8 cellular contexts compared by ENCODE assay signal in genomic region chr1:169312084-169312954, GRCh38. TPM values are rescaled to one million over a fixed set of nuclear protein-coding genes. Genes with fewer than 3 reads are reported as not detected.
DNase-seq lines count a peak whose midpoint lies in the region; ATAC-seq and TF ChIP-seq lines count a peak whose summit lies in the region.

No MANE protein-coding gene starts in this region.

- H3K4me1 Mint-ChIP-seq in activated CD4-positive, alpha-beta T cell treated with anti-CD3 and anti-CD28 coated beads, Interleukin-2, amount 10 ng/mL, durations not matched to agents 24 days and 14 days = peaks cover 20% of the 10 kb centered on the region
- peaks cover 9% of the 10 kb centered on the region for H3K4me1 Mint-ChIP-seq in Caco-2 (ENCODE audit: low read depth, unreplicated experiment)

- H3K9me3 Mint-ChIP-seq in activated CD4-positive, alpha-beta T cell treated with anti-CD3 and anti-CD28 coated beads, Interleukin-2, amount 10 ng/mL, durations not matched to agents 24 days and 14 days = peaks cover 1% of the 10 kb centered on the region
- H3K9me3 Mint-ChIP-seq in Caco-2 (ENCODE audit: unreplicated experiment) = no peaks in the 10 kb centered on the region

- H3K4me3 ChIP-seq in GM12865 (ENCODE audit: low read depth, low read length) (no peak overlapping the region), fibroblast of the aortic adventitia (ENCODE audit: low read depth, low read length) (no peak overlapping the region), Caco-2 (ENCODE audit: low read depth, low read length) (no peak overlapping the region), ascending aorta (no peak overlapping the region)

- POLR2A ChIA-PET in Caco-2 (lab: Charles Lee) = no interaction called here

- no peak overlapping the region for H3K4me3 Mint-ChIP-seq in activated CD4-positive, alpha-beta T cell treated with anti-CD3 and anti-CD28 coated beads, Interleukin-2, amount 10 ng/mL, durations not matched to agents 24 days and 14 days
- H3K4me3 Mint-ChIP-seq in Caco-2 (ENCODE audit: unreplicated experiment) = no peak overlapping the region

- H3K27me3 ChIP-seq in Caco-2 (replicated peaks; ENCODE audit: control insufficient read depth, insufficient read depth, low read length) (no peaks in the 10 kb centered on the region), ascending aorta (no peaks in the 10 kb centered on the region)

- peaks cover 13% of the 10 kb centered on the region for H3K4me1 ChIP-seq in Caco-2
- no peaks in the 10 kb centered on the region for H3K4me1 ChIP-seq in ascending aorta

- H3K27ac Mint-ChIP-seq in activated CD4-positive, alpha-beta T cell treated with anti-CD3 and anti-CD28 coated beads, Interleukin-2, amount 10 ng/mL, durations not matched to agents 24 days and 14 days = peak overlapping the region; percentile 55
- no peak overlapping the region for H3K27ac Mint-ChIP-seq in Caco-2 (ENCODE audit: unreplicated experiment)

- BruUV-seq in Caco-2 (replicated peaks; lab: Mats Ljungman, UMichigan) = no TSS peak

- H3K27ac ChIP-seq in ascending aorta = no peak overlapping the region

- no peaks in the 10 kb centered on the region for H3K36me3 ChIP-seq in Caco-2 (ENCODE audit: control insufficient read depth, insufficient read depth, low read length)
- H3K36me3 ChIP-seq in ascending aorta = peaks cover 0 to 3% of the 10 kb centered on the region in 2 donors

- peaks cover 8% of the 10 kb centered on the region for H3K36me3 Mint-ChIP-seq in activated CD4-positive, alpha-beta T cell treated with anti-CD3 and anti-CD28 coated beads, Interleukin-2, amount 10 ng/mL, durations not matched to agents 24 days and 14 days (ENCODE audit: low read depth)
- H3K36me3 Mint-ChIP-seq in Caco-2 (ENCODE audit: insufficient read depth, unreplicated experiment) = no peaks in the 10 kb centered on the region

- ATAC-seq in GM18870 (IDR thresholded peaks at IDR 0.05; ENCODE audit: unreplicated experiment) = no peak

- no peaks in the 10 kb centered on the region for H3K27me3 Mint-ChIP-seq in activated CD4-positive, alpha-beta T cell treated with anti-CD3 and anti-CD28 coated beads, Interleukin-2, amount 10 ng/mL, durations not matched to agents 24 days and 14 days
- H3K27me3 Mint-ChIP-seq in Caco-2 (ENCODE audit: insufficient read depth, unreplicated experiment) = no peaks in the 10 kb centered on the region

- intact Hi-C loops in activated CD4-positive, alpha-beta T cell treated with anti-CD3 and anti-CD28 coated beads, Interleukin-2, amount 10 ng/mL, durations not matched to agents 24 days and 14 days (cut with micrococcal nuclease) = loop anchor here (1.0 kb wide), 1 partner anchor 15 kb away; no protein-coding TSS in a partner anchor
- intact Hi-C loops in Caco-2 (cut with micrococcal nuclease; ENCODE audit: unreplicated experiment) = no loop called here
- intact Hi-C loops in ascending aorta (cut with DNase I) = no loop called here

- TF ChIP-seq CTCF in GM12865 (IDR thresholded peaks at IDR 0.05; ENCODE audit: insufficient read depth, low read depth, low read length, missing control alignments) (no peak), fibroblast of the aortic adventitia (IDR thresholded peaks at IDR 0.05; ENCODE audit: insufficient read depth, low read length) (no peak), Caco-2 (IDR thresholded peaks at IDR 0.05; ENCODE audit: insufficient read depth in 1 of 2, low read depth in 1 of 2, low read length in 1 of 2, severe bottlenecking in 1 of 2, unreplicated experiment in 1 of 2) (no peak), ascending aorta (IDR thresholded peaks at IDR 0.05) (no peak)

- DNase-seq in GM12865 (ENCODE audit: low read depth) (peak; percentile 35), KG1 (lab: John Stamatoyannopoulos, UW) (peak; percentile 54), fibroblast of the aortic adventitia (ENCODE audit: low read depth) (peak; percentile 90), stromal cell of bone marrow (ENCODE audit: low read depth) (peak; percentile 95), Caco-2 (no peak), ascending aorta (ENCODE audit: low spot score in 2 of 2) (no peak)
- DNase-seq in activated CD4-positive, alpha-beta T cell treated with anti-CD3 and anti-CD28 coated beads, Interleukin-2, amount 10 ng/mL, durations not matched to agents 24 days and 14 days = peak; percentile 79

- H3K9me3 ChIP-seq in Caco-2 (no peaks in the 10 kb centered on the region), ascending aorta (no peaks in the 10 kb centered on the region)

- CTCF ChIA-PET in Caco-2 (lab: Charles Lee) = interaction anchor here (0.6 kb wide), 1 partner anchor 1556 kb away, joined by 4 read pairs; no protein-coding TSS in a partner anchor

RNA-seq across cellular contexts. Expression of gene NME7, which starts 55.3 kb away (rescaled TPM):
- 10.6 and 13.8 TPM in 2 replicates for total RNA-seq in activated CD4-positive, alpha-beta T cell treated with anti-CD3 and anti-CD28 coated beads, Interleukin-2, amount 10 ng/mL, durations not matched to agents 24 days and 14 days
- total RNA-seq in fibroblast of the aortic adventitia (ENCODE audit: low replicate concordance) = 36.0 and 61.6 TPM in 2 replicates
- 9.0 and 12.7 TPM in 2 replicates for total RNA-seq in Caco-2 (2022)
- total RNA-seq in ascending aorta = 4.9 TPM

RNA-seq across cellular contexts. Expression of gene BLZF1, which starts 55.7 kb away (rescaled TPM):
- total RNA-seq in activated CD4-positive, alpha-beta T cell treated with anti-CD3 and anti-CD28 coated beads, Interleukin-2, amount 10 ng/mL, durations not matched to agents 24 days and 14 days = 11.2 and 11.3 TPM in 2 replicates
- total RNA-seq in fibroblast of the aortic adventitia (ENCODE audit: low replicate concordance) (44.9 and 56.7 TPM in 2 replicates), Caco-2 (2022) (20.5 and 23.5 TPM in 2 replicates), ascending aorta (8.5 TPM)

Comparison
In these comparisons a context has a peak if more than half of its experiments do, and no peak if none do; other contexts are left out.
1. DNase-seq: peak in GM12865 (single experiment), KG1 (single experiment), activated CD4-positive, alpha-beta T cell treated with anti-CD3 and anti-CD28 coated beads, Interleukin-2, amount 10 ng/mL, durations not matched to agents 24 days and 14 days (single experiment), fibroblast of the aortic adventitia (single experiment) and stromal cell of bone marrow (single experiment); none in Caco-2 (0 of 2) and ascending aorta (0 of 2).